1 cellular context compared by ENCODE assay signal in genomic region chr11:63915961-63916836, GRCh38.
TF ChIP-seq lines count a peak whose summit lies in the region.

No MANE protein-coding gene starts in this region.

TF ChIP-seq in HepG2, 621 proteins besides CTCF, POLR2A, EP300 and RAD21 (continues in another document):
- TF ChIP-seq ZNF772 (CRISPR knock-in tag; IDR thresholded peaks at IDR 0.05) (no peak), ATF3 (CRISPR knock-in tag; IDR thresholded peaks at IDR 0.05) (no peak), ZSCAN29 (CRISPR knock-in tag; conservative IDR thresholded peaks at IDR 0.05) (no peak), ZNF362 (CRISPR knock-in tag; IDR thresholded peaks at IDR 0.05; ENCODE audit: borderline replicate concordance) (no peak), ZNF260 (CRISPR knock-in tag; IDR thresholded peaks at IDR 0.05; ENCODE audit: borderline replicate concordance, low read depth) (no peak), ZNF687 (CRISPR knock-in tag; IDR thresholded peaks at IDR 0.05) (peak; percentile 74), ZNF614 (CRISPR knock-in tag; IDR thresholded peaks at IDR 0.05; ENCODE audit: borderline replicate concordance) (0 out of 2 replicates have a peak, but pooled peaks have one; percentile 51), ZNF503 (CRISPR knock-in tag; IDR thresholded peaks at IDR 0.05) (0 out of 2 replicates have a peak, but pooled peaks have one; percentile 23), HIVEP1 (CRISPR knock-in tag; IDR thresholded peaks at IDR 0.05) (0 out of 2 replicates have a peak, but pooled peaks have one; percentile 33), ZNF557 (CRISPR knock-in tag; IDR thresholded peaks at IDR 0.05) (no peak), ZNF598 (CRISPR knock-in tag; IDR thresholded peaks at IDR 0.05; ENCODE audit: borderline replicate concordance) (no peak), HDAC2 (CRISPR knock-in tag; IDR thresholded peaks at IDR 0.05) (peak; percentile 56; the same call in 1 of the 2 replicates), ZNF878 (CRISPR knock-in tag; IDR thresholded peaks at IDR 0.05) (no peak), ZNF205 (CRISPR knock-in tag; IDR thresholded peaks at IDR 0.05) (0 out of 2 replicates have a peak, but pooled peaks have one; percentile 40), PLRG1 (conservative IDR thresholded peaks at IDR 0.05) (no peak), CBX2 (IDR thresholded peaks at IDR 0.05; ENCODE audit: low read depth, low read length) (no peak), CBX2 (CRISPR knock-in tag; IDR thresholded peaks at IDR 0.05; ENCODE audit: low read depth) (no peak), ZNF567 (CRISPR knock-in tag; IDR thresholded peaks at IDR 0.05; ENCODE audit: borderline replicate concordance) (0 out of 2 replicates have a peak, but pooled peaks have one; percentile 75), GMEB1 (CRISPR knock-in tag; IDR thresholded peaks at IDR 0.05; ENCODE audit: borderline replicate concordance) (no peak), RBFOX2 (IDR thresholded peaks at IDR 0.05; ENCODE audit: low read depth, low read length) (peak; percentile 43; the same call in 1 of the 2 replicates), KDM3A (CRISPR knock-in tag; IDR thresholded peaks at IDR 0.05; ENCODE audit: low read depth) (peak; percentile 64; the same call in 1 of the 2 replicates), SRSF9 (IDR thresholded peaks at IDR 0.05; ENCODE audit: borderline replicate concordance, insufficient read depth, low read depth, low read length, poor library complexity, severe bottlenecking) (no peak), MED8 (CRISPR knock-in tag; IDR thresholded peaks at IDR 0.05; ENCODE audit: insufficient replicate concordance) (peak; percentile 31), SOX6 (IDR thresholded peaks at IDR 0.05) (no peak), SOX6 (CRISPR knock-in tag; IDR thresholded peaks at IDR 0.05) (0 out of 2 replicates have a peak, but pooled peaks have one; percentile 31), UBTF (CRISPR knock-in tag; IDR thresholded peaks at IDR 0.05) (peak; percentile 36; the same call in 1 of the 2 replicates), ZFY (CRISPR knock-in tag; IDR thresholded peaks at IDR 0.05) (0 out of 2 replicates have a peak, but pooled peaks have one; percentile 23), MXD1 (CRISPR knock-in tag; IDR thresholded peaks at IDR 0.05) (peak; percentile 53), ZBTB7B (CRISPR knock-in tag; IDR thresholded peaks at IDR 0.05) (peak; percentile 87), PAX8 (CRISPR knock-in tag; IDR thresholded peaks at IDR 0.05; ENCODE audit: borderline replicate concordance) (no peak), DMTF1 (CRISPR knock-in tag; IDR thresholded peaks at IDR 0.05) (no peak), TGIF2 (CRISPR knock-in tag; IDR thresholded peaks at IDR 0.05) (no peak), SAP130 (CRISPR knock-in tag; IDR thresholded peaks at IDR 0.05; ENCODE audit: low read depth) (peak; percentile 49), PRMT3 (CRISPR knock-in tag; IDR thresholded peaks at IDR 0.05; ENCODE audit: borderline replicate concordance, low read depth) (no peak), SALL1 (CRISPR knock-in tag; IDR thresholded peaks at IDR 0.05) (peak; percentile 8; the same call in 1 of the 2 replicates), ARNT (IDR thresholded peaks at IDR 0.05) (no peak), ZNF33A (CRISPR knock-in tag; IDR thresholded peaks at IDR 0.05; ENCODE audit: borderline replicate concordance) (no peak), AKAP8 (CRISPR knock-in tag; IDR thresholded peaks at IDR 0.05) (peak; percentile 68; the same call in 1 of the 2 replicates), ZNF564 (CRISPR knock-in tag; IDR thresholded peaks at IDR 0.05) (0 out of 2 replicates have a peak, but pooled peaks have one; percentile 13), NKX3-1 (CRISPR knock-in tag; IDR thresholded peaks at IDR 0.05) (no peak), ARID4A (CRISPR knock-in tag; IDR thresholded peaks at IDR 0.05; ENCODE audit: borderline replicate concordance) (0 out of 2 replicates have a peak, but pooled peaks have one; percentile 31), ZNF552 (CRISPR knock-in tag; IDR thresholded peaks at IDR 0.05; ENCODE audit: borderline replicate concordance) (no peak), NFE2L1 (CRISPR knock-in tag; IDR thresholded peaks at IDR 0.05; ENCODE audit: borderline replicate concordance) (no peak), GABPB1 (CRISPR knock-in tag; IDR thresholded peaks at IDR 0.05) (peak; percentile 24; the same call in 1 of the 2 replicates), MYC (CRISPR knock-in tag; IDR thresholded peaks at IDR 0.05; ENCODE audit: borderline replicate concordance) (peak; percentile 56; the same call in 1 of the 2 replicates)
